8 cellular contexts compared by ENCODE assay signal in the genomic region with DNA sequence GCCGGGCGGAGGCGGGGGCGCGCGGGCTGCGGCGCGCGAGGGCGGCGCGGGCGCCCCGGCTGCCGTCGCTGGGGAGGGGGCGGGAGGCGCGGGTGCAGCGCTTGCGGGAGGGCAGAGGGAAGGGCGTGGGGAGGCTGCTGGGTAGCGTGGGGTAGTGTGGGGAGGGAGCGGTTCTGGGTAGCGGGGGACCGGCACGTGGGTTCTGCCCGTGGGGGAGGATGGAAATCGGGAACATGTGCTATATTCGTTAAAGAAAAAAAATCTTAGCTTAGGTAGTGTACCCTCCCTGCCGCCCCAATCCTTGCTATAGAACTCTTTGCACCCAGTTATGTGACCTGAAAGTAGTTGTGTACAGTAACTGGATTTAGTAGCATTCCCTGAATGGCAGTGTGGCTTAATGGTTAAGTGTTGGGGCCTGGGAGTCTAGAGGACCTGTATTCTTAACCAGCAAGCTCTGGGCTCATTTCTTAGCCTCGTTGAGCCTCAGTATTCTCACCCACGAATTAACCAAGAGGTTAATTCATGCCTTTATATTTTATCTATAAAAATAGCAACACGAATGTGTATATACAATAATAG. TPM values are rescaled to one million over a fixed set of nuclear protein-coding genes. Genes with fewer than 3 reads are reported as not detected.
DNase-seq lines count a peak whose midpoint lies in the region; ATAC-seq and TF ChIP-seq lines count a peak whose summit lies in the region.

No MANE protein-coding gene starts in this region.

- in situ Hi-C loops in ACHN (cut with HindIII; ENCODE audit: low pct_ligation_motif_present, low pct_unique_long_range_greater_than_20kb, low sequenced_read_pairs) (no loop called here), astrocyte of the cerebellum (cut with HindIII; ENCODE audit: low sequenced_read_pairs) (no loop called here)

- no peaks in the 10 kb centered on the region for H3K36me3 ChIP-seq in kidney epithelial cell (ENCODE audit: control insufficient read depth, insufficient read depth, low read length)

- DNase-seq in ACHN (peak; percentile 35), RPMI8226 (peak; percentile 36), astrocyte of the cerebellum (ENCODE audit: low read depth) (no peak), kidney epithelial cell (ENCODE audit: low read depth) (no peak), HPDE6-E6E7 (ENCODE audit: extremely low spot score) (no peak), NCI-H187 treated with DMSO at 0.1 percent for 48 hours (lab: John Stamatoyannopoulos, UW) (no peak)
- peak; percentile 39 for DNase-seq in stimulated activated CD4-positive, alpha-beta T cell treated with anti-CD3 and anti-CD28 coated beads, Interleukin-1b, Interleukin-23, amount 100 ng/mL, for 48 hours

- H3K27me3 ChIP-seq in kidney epithelial cell (ENCODE audit: control insufficient read depth, insufficient read depth, low read length), result no peaks in the 10 kb centered on the region

- TF ChIP-seq CTCF in astrocyte of the cerebellum (IDR thresholded peaks at IDR 0.05; ENCODE audit: low read depth, low read length, missing control alignments), result no peak
- no peak for TF ChIP-seq CTCF in kidney epithelial cell (IDR thresholded peaks at IDR 0.05; ENCODE audit: insufficient read depth, low read length, poor library complexity, severe bottlenecking)

- peak; percentile 12 for ATAC-seq in GM21576 (IDR thresholded peaks at IDR 0.05; ENCODE audit: unreplicated experiment)

- H3K4me3 ChIP-seq in astrocyte of the cerebellum (ENCODE audit: low read depth, low read length), result peak overlapping the region; percentile 64
- peak overlapping the region; percentile 79 for H3K4me3 ChIP-seq in kidney epithelial cell (ENCODE audit: low read depth, low read length)

RNA-seq across cellular contexts. Expression of gene RABEP1, which starts 0.6 kb away (rescaled TPM):
- total RNA-seq in kidney epithelial cell, result 21.8 and 27.7 TPM in 2 replicates

RNA-seq across cellular contexts. Expression of gene SCIMP, which starts 48.1 kb away (rescaled TPM):
- total RNA-seq in kidney epithelial cell, result not detected in 2 replicates

Comparison
In these comparisons a context has a peak if more than half of its experiments do, and no peak if none do; other contexts are left out.
1. DNase-seq: peak in ACHN (single experiment), RPMI8226 (single experiment) and stimulated activated CD4-positive, alpha-beta T cell treated with anti-CD3 and anti-CD28 coated beads, Interleukin-1b, Interleukin-23, amount 100 ng/mL, for 48 hours (single experiment); none in astrocyte of the cerebellum (single experiment), kidney epithelial cell (single experiment), HPDE6-E6E7 (single experiment) and NCI-H187 treated with DMSO at 0.1 percent for 48 hours (single experiment).